25 cellular contexts compared by ENCODE assay signal in genomic region chr7:10221084-10221483, GRCh38.
"Had no signal": no experiment of that assay in that cellular context is flagged by ENCODE, and none has a peak within 500 bp of the region (broad histone marks: within the 10 kb centered on the region; RNA-seq: fewer than 3 reads in every experiment).

No MANE protein-coding gene starts in this region.

- H3K4me1 Mint-ChIP-seq: immature natural killer cell; naive B cell; natural killer cell; stimulated activated naive B cell treated with anti-CD40 and anti-IgM and Interleukin-4, amounts not matched to agents 10 μg/mL and 1 μg/mL and 100 μg/mL, for 72 hours had no signal

- H3K27ac Mint-ChIP-seq: immature natural killer cell; naive B cell; natural killer cell; stimulated activated naive B cell treated with anti-CD40 and anti-IgM and Interleukin-4, amounts not matched to agents 10 μg/mL and 1 μg/mL and 100 μg/mL, for 72 hours had no signal

- H3K27me3 Mint-ChIP-seq: naive B cell; stimulated activated naive B cell treated with anti-CD40 and anti-IgM and Interleukin-4, amounts not matched to agents 10 μg/mL and 1 μg/mL and 100 μg/mL, for 72 hours had no signal

- DNase-seq: heart left ventricle; hypothalamus; immature natural killer cell; lower lobe of right lung; mammary epithelial cell; mesenchymal stem cell; naive B cell; natural killer cell; nucleus accumbens; pancreas; posterior cingulate gyrus; retina; right cardiac atrium; stimulated activated CD4-positive, alpha-beta T cell treated with anti-CD3 and anti-CD28 coated beads, Interleukin-12 subunit alpha, Interleukin-12 subunit beta, amount 100 ng/mL, for 4 hours; stimulated activated CD4-positive, alpha-beta T cell treated with anti-CD3 and anti-CD28 coated beads, Interleukin-15, amount 100 ng/mL, for 24 hours; stimulated activated CD4-positive, alpha-beta T cell treated with anti-CD3 and anti-CD28 coated beads, Interleukin-2, amount 100 ng/mL, for 24 hours; stimulated activated CD4-positive, alpha-beta T cell treated with anti-CD3 and anti-CD28 coated beads, Interleukin-4, amount 100 ng/mL, for 1 hour; stimulated activated naive B cell treated with anti-CD40 and anti-IgM and Interleukin-4, amounts not matched to agents 10 μg/mL and 1 μg/mL and 100 μg/mL, for 72 hours; stimulated activated naive CD8-positive, alpha-beta T cell treated with anti-CD3 and anti-CD28 coated beads, Interleukin-15, Interleukin-2, amounts not matched to agents 100 U/mL and 50 U/mL, for 24 hours; stomach; testis; thyroid gland; trophoblast cell; upper lobe of right lung had no signal

- H3K9me3 Mint-ChIP-seq: neural crest cell had no signal

- H3K36me3 Mint-ChIP-seq: immature natural killer cell; naive B cell; natural killer cell; stimulated activated naive B cell treated with anti-CD40 and anti-IgM and Interleukin-4, amounts not matched to agents 10 μg/mL and 1 μg/mL and 100 μg/mL, for 72 hours had no signal

- H3K4me3 Mint-ChIP-seq: immature natural killer cell; naive B cell; natural killer cell; neural crest cell; stimulated activated naive B cell treated with anti-CD40 and anti-IgM and Interleukin-4, amounts not matched to agents 10 μg/mL and 1 μg/mL and 100 μg/mL, for 72 hours had no signal
